ENCODE assay signal across 20 cellular contexts in the genomic region with DNA sequence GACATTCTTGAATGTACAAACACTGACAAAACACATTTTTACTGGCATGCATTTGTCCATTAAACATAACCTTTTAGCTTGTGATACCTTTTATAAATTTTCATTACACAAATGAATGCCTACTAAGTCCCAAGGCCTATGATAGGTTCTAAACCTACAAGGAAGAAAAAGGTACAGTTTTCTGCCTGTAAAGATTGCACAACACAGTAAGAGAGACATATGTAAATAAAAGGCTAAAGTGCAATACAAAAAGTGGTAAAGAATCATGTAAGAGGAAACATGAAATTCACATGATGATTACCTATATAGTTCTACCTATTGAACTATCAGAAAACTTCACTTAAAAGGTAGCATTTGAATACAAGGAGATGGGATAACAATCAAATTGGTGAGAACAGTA. TPM values are rescaled to one million over a fixed set of nuclear protein-coding genes. Genes with fewer than 3 reads are reported as not detected.
DNase-seq lines count a peak whose midpoint lies in the region; ATAC-seq and TF ChIP-seq lines count a peak whose summit lies in the region.
"Had no signal": no experiment of that assay in that cellular context is flagged by ENCODE, and none has a peak within 500 bp of the region (broad histone marks: within the 10 kb centered on the region; RNA-seq: fewer than 3 reads in every experiment).

No MANE protein-coding gene starts in this region.

- no peak overlapping the region for H3K18ac ChIP-seq in IMR-90 (ENCODE audit: low read depth, low read length)

- no peak overlapping the region for H4K91ac ChIP-seq in IMR-90 (ENCODE audit: insufficient read depth, low read depth, low read length)

- H3K27ac Mint-ChIP-seq in activated CD4-positive, alpha-beta T cell treated with anti-CD3 and anti-CD28 coated beads for 36 hours, result peak overlapping the region; percentile 95
- peak overlapping the region; percentile 7 to 63 for H3K27ac Mint-ChIP-seq in effector memory CD8-positive, alpha-beta T cell
- H3K27ac Mint-ChIP-seq in natural killer cell treated with Interleukin-12 subunit alpha and Interleukin-12 subunit beta and Interleukin-15 and Interleukin-18, amount 100 ng/mL, for 72 hours, result peak overlapping the region; percentile 87 to 89
- no peak overlapping the region for H3K27ac Mint-ChIP-seq in activated T-helper 1 cell treated with anti-CD3 and anti-CD28 coated beads, Interleukin-12 subunit alpha, Interleukin-12 subunit beta, Interleukin-2, Interleukin-4 antibody, amounts not matched to agents 30 ng/mL and 10 ng/mL and 1 ng/mL, durations not matched to agents 14 hours and 24 hours and 36 hours

- no peaks in the 10 kb centered on the region for H3K27me3 Mint-ChIP-seq in activated CD4-positive, alpha-beta T cell treated with anti-CD3 and anti-CD28 coated beads for 36 hours
- no peaks in the 10 kb centered on the region for H3K27me3 Mint-ChIP-seq in effector memory CD8-positive, alpha-beta T cell
- H3K27me3 Mint-ChIP-seq in natural killer cell treated with Interleukin-12 subunit alpha and Interleukin-12 subunit beta and Interleukin-15 and Interleukin-18, amount 100 ng/mL, for 72 hours, result no peaks in the 10 kb centered on the region
- no peaks in the 10 kb centered on the region for H3K27me3 Mint-ChIP-seq in activated T-helper 1 cell treated with anti-CD3 and anti-CD28 coated beads, Interleukin-12 subunit alpha, Interleukin-12 subunit beta, Interleukin-2, Interleukin-4 antibody, amounts not matched to agents 30 ng/mL and 10 ng/mL and 1 ng/mL, durations not matched to agents 14 hours and 24 hours and 36 hours (ENCODE audit: insufficient read depth)

- H3K56ac ChIP-seq in IMR-90 (ENCODE audit: extremely low read depth, insufficient read depth, low read length), result no peak overlapping the region

- H3K9me1 ChIP-seq in IMR-90 (ENCODE audit: insufficient read depth, low read length), result no peaks in the 10 kb centered on the region

- no peak overlapping the region for H2AFZ ChIP-seq in IMR-90 (replicated peaks; ENCODE audit: low read length, poor library complexity)
- H2AFZ ChIP-seq: parathyroid adenoma had no signal

- H3K9me3 ChIP-seq in IMR-90 (ENCODE audit: control insufficient read depth, insufficient read depth, low read length), result no peaks in the 10 kb centered on the region

- in situ Hi-C loops in IMR-90 (cut with MboI; ENCODE audit: low sequenced_read_pairs), result no loop called here

- no peak for ATAC-seq in activated CD4-positive, alpha-beta T cell treated with anti-CD3 and anti-CD28 coated beads for 36 hours
- ATAC-seq in IMR-90 (ENCODE audit: low read depth), result no peak
- no peak for ATAC-seq in effector memory CD8-positive, alpha-beta T cell (replicated peaks)
- ATAC-seq in natural killer cell treated with Interleukin-12 subunit alpha and Interleukin-12 subunit beta and Interleukin-15 and Interleukin-18, amount 100 ng/mL, for 72 hours, result no peak
- ATAC-seq: Right ventricle myocardium inferior had no signal

- H3K4me1 Mint-ChIP-seq in activated CD4-positive, alpha-beta T cell treated with anti-CD3 and anti-CD28 coated beads for 36 hours, result peaks cover 71% of the 10 kb centered on the region
- H3K4me1 Mint-ChIP-seq in effector memory CD8-positive, alpha-beta T cell (ENCODE audit: low read depth in 2 of 2), result peaks cover 35 to 73% of the 10 kb centered on the region in 2 donors
- peaks cover 51 to 62% of the 10 kb centered on the region in 2 donors for H3K4me1 Mint-ChIP-seq in natural killer cell treated with Interleukin-12 subunit alpha and Interleukin-12 subunit beta and Interleukin-15 and Interleukin-18, amount 100 ng/mL, for 72 hours (ENCODE audit: low read depth in 2 of 2)
- peaks cover 55% of the 10 kb centered on the region for H3K4me1 Mint-ChIP-seq in activated T-helper 1 cell treated with anti-CD3 and anti-CD28 coated beads, Interleukin-12 subunit alpha, Interleukin-12 subunit beta, Interleukin-2, Interleukin-4 antibody, amounts not matched to agents 30 ng/mL and 10 ng/mL and 1 ng/mL, durations not matched to agents 14 hours and 24 hours and 36 hours (ENCODE audit: low read depth)

- no peak overlapping the region for H2BK120ac ChIP-seq in IMR-90 (ENCODE audit: low read depth, low read length)

- H3K79me1 ChIP-seq in IMR-90 (ENCODE audit: low read depth in 1 of 2, low read length in 2 of 2), result peaks cover 25 to 44% of the 10 kb centered on the region in 2 experiments

- no peak for TF ChIP-seq CTCF in IMR-90 (conservative IDR thresholded peaks at IDR 0.05; ENCODE audit: low read depth, low read length)

- no peaks in the 10 kb centered on the region for H3K27me3 ChIP-seq in IMR-90 (ENCODE audit: control insufficient read depth, insufficient read depth, low read length)

- H3K14ac ChIP-seq in IMR-90 (replicated peaks; ENCODE audit: low read depth, low read length), result no peak overlapping the region

- peaks cover 5% of the 10 kb centered on the region; the same call in 1 of the 2 replicates for H4K20me1 ChIP-seq in IMR-90 (ENCODE audit: insufficient read depth, low read length)

- DNase-seq in activated CD4-positive, alpha-beta T cell treated with anti-CD3 and anti-CD28 coated beads for 36 hours, result no peak
- no peak for DNase-seq in activated CD4-positive, alpha-beta T cell treated with anti-CD3 and anti-CD28 coated beads, Interleukin-2, amount 50 U/mL, for 48 hours
- DNase-seq in IMR-90 (no peak), posterior cingulate gyrus (no peak), A172 (ENCODE audit: low spot score) (no peak)
- DNase-seq in effector memory CD8-positive, alpha-beta T cell, result no peak
- DNase-seq in natural killer cell treated with Interleukin-12 subunit alpha and Interleukin-12 subunit beta and Interleukin-15 and Interleukin-18, amount 100 ng/mL, for 72 hours (ENCODE audit: low spot score), result no peak
- no peak for DNase-seq in activated T-helper 1 cell treated with anti-CD3 and anti-CD28 coated beads, Interleukin-12 subunit alpha, Interleukin-12 subunit beta, Interleukin-2, Interleukin-4 antibody, amounts not matched to agents 30 ng/mL and 10 ng/mL and 1 ng/mL, durations not matched to agents 14 hours and 24 hours and 36 hours (ENCODE audit: low spot score)
- DNase-seq: amygdala; effector CD8-positive, alpha-beta T cell; EL; left ventricle myocardium superior; NCI-H1417 treated with DMSO at 0.1 percent for 48 hours; NCI-H2171 treated with DMSO at 0.1 percent for 48 hours; NCI-H774; stimulated activated CD4-positive, alpha-beta T cell treated with anti-CD3 and anti-CD28 coated beads, Interleukin-4, amount 100 ng/mL, for 24 hours had no signal

- peaks cover 1% of the 10 kb centered on the region; the same call in 1 of the 2 replicates for H3K4me1 ChIP-seq in IMR-90 (ENCODE audit: control insufficient read depth, insufficient read depth, low read length)

- no peak overlapping the region for H4K8ac ChIP-seq in IMR-90 (ENCODE audit: low read depth in 2 of 2, low read length in 2 of 2)

- H3K23ac ChIP-seq in IMR-90 (ENCODE audit: low read depth, low read length), result no peak overlapping the region

- H4K5ac ChIP-seq in IMR-90 (ENCODE audit: low read depth, low read length), result no peak overlapping the region

- no peak overlapping the region for H3K4ac ChIP-seq in IMR-90 (ENCODE audit: low read depth, low read length)

- intact Hi-C loops in activated CD4-positive, alpha-beta T cell treated with anti-CD3 and anti-CD28 coated beads for 36 hours (cut with DNase I, micrococcal nuclease), result loop anchor here in 1 of 2 experiments (1.0 kb wide), 1 partner anchor 10 kb away; no protein-coding TSS in a partner anchor
- intact Hi-C loops in IMR-90 (cut with micrococcal nuclease) (no loop called here), posterior cingulate gyrus (cut with DNase I) (no loop called here)
- intact Hi-C loops in activated T-helper 1 cell treated with anti-CD3 and anti-CD28 coated beads, Interleukin-12 subunit alpha, Interleukin-12 subunit beta, Interleukin-2, Interleukin-4 antibody, amounts not matched to agents 30 ng/mL and 10 ng/mL and 1 ng/mL, durations not matched to agents 14 hours and 24 hours and 36 hours (cut with micrococcal nuclease), result no loop called here

- TF ChIP-seq RAD21 in IMR-90 (IDR thresholded peaks at IDR 0.05; ENCODE audit: low read length), result no peak

- no peak overlapping the region for H3K4me3 Mint-ChIP-seq in activated CD4-positive, alpha-beta T cell treated with anti-CD3 and anti-CD28 coated beads for 36 hours
- H3K4me3 Mint-ChIP-seq in effector memory CD8-positive, alpha-beta T cell, result no peak overlapping the region
- H3K4me3 Mint-ChIP-seq in natural killer cell treated with Interleukin-12 subunit alpha and Interleukin-12 subunit beta and Interleukin-15 and Interleukin-18, amount 100 ng/mL, for 72 hours, result no peak overlapping the region
- H3K4me3 Mint-ChIP-seq in activated T-helper 1 cell treated with anti-CD3 and anti-CD28 coated beads, Interleukin-12 subunit alpha, Interleukin-12 subunit beta, Interleukin-2, Interleukin-4 antibody, amounts not matched to agents 30 ng/mL and 10 ng/mL and 1 ng/mL, durations not matched to agents 14 hours and 24 hours and 36 hours, result no peak overlapping the region

- peaks cover 70% of the 10 kb centered on the region for H3K36me3 Mint-ChIP-seq in activated CD4-positive, alpha-beta T cell treated with anti-CD3 and anti-CD28 coated beads for 36 hours (ENCODE audit: low read depth)
- peaks cover 95% of the 10 kb centered on the region for H3K36me3 Mint-ChIP-seq in effector memory CD8-positive, alpha-beta T cell (ENCODE audit: insufficient read depth)
- peaks cover 46% of the 10 kb centered on the region for H3K36me3 Mint-ChIP-seq in natural killer cell treated with Interleukin-12 subunit alpha and Interleukin-12 subunit beta and Interleukin-15 and Interleukin-18, amount 100 ng/mL, for 72 hours
- H3K36me3 Mint-ChIP-seq in activated T-helper 1 cell treated with anti-CD3 and anti-CD28 coated beads, Interleukin-12 subunit alpha, Interleukin-12 subunit beta, Interleukin-2, Interleukin-4 antibody, amounts not matched to agents 30 ng/mL and 10 ng/mL and 1 ng/mL, durations not matched to agents 14 hours and 24 hours and 36 hours (ENCODE audit: low read depth), result peaks cover 59% of the 10 kb centered on the region

- dilution Hi-C loops in IMR-90 (cut with HindIII; ENCODE audit: low sequenced_read_pairs, unreplicated experiment), result no loop called here

- H3K9ac ChIP-seq in IMR-90 (ENCODE audit: low read depth, low read length), result no peak overlapping the region
- H3K9ac ChIP-seq: parathyroid adenoma had no signal

- H3K36me3 ChIP-seq in IMR-90 (ENCODE audit: control insufficient read depth, insufficient read depth, low read length), result peaks cover 26% of the 10 kb centered on the region

- no peak overlapping the region for H2BK15ac ChIP-seq in IMR-90 (ENCODE audit: low read depth, low read length)

- no peaks in the 10 kb centered on the region for H3K9me3 Mint-ChIP-seq in activated CD4-positive, alpha-beta T cell treated with anti-CD3 and anti-CD28 coated beads for 36 hours (ENCODE audit: low read depth)
- H3K9me3 Mint-ChIP-seq in effector memory CD8-positive, alpha-beta T cell, result no peaks in the 10 kb centered on the region
- no peaks in the 10 kb centered on the region for H3K9me3 Mint-ChIP-seq in natural killer cell treated with Interleukin-12 subunit alpha and Interleukin-12 subunit beta and Interleukin-15 and Interleukin-18, amount 100 ng/mL, for 72 hours
- H3K9me3 Mint-ChIP-seq in activated T-helper 1 cell treated with anti-CD3 and anti-CD28 coated beads, Interleukin-12 subunit alpha, Interleukin-12 subunit beta, Interleukin-2, Interleukin-4 antibody, amounts not matched to agents 30 ng/mL and 10 ng/mL and 1 ng/mL, durations not matched to agents 14 hours and 24 hours and 36 hours, result no peaks in the 10 kb centered on the region

- POLR2A ChIA-PET in activated CD4-positive, alpha-beta T cell treated with anti-CD3 and anti-CD28 coated beads for 36 hours (lab: Charles Lee), result no interaction called here
- POLR2A ChIA-PET in IMR-90 (lab: Charles Lee; ENCODE audit: unreplicated experiment), result no interaction called here

- no peak overlapping the region for H3K4me3 ChIP-seq in IMR-90 (ENCODE audit: insufficient read depth, low read depth, low read length)

- no peak overlapping the region for H3K4me2 ChIP-seq in IMR-90 (ENCODE audit: low read depth, low read length)

- H2BK5ac ChIP-seq in IMR-90 (ENCODE audit: low read depth, low read length, poor library complexity, severe bottlenecking), result no peak overlapping the region

- TF ChIP-seq POLR2A in IMR-90 (IDR thresholded peaks at IDR 0.05; ENCODE audit: low read depth, low read length), result no peak

- no peak overlapping the region for H2AK9ac ChIP-seq in IMR-90 (replicated peaks; ENCODE audit: low read depth, low read length, poor library complexity)

- CTCF ChIA-PET in activated CD4-positive, alpha-beta T cell treated with anti-CD3 and anti-CD28 coated beads for 36 hours (lab: Charles Lee), result no interaction called here
- CTCF ChIA-PET in IMR-90 (lab: Yijun Ruan, JAX), result no interaction called here

- H2BK20ac ChIP-seq in IMR-90 (ENCODE audit: low read depth, low read length), result no peak overlapping the region

- no peak overlapping the region for H3K27ac ChIP-seq in IMR-90 (ENCODE audit: insufficient read depth, low read length)
- H3K27ac ChIP-seq: 22Rv1, parathyroid adenoma, VCaP had no signal

- BruUV-seq in IMR-90 (replicated peaks; lab: Mats Ljungman, UMichigan), result no TSS peak

- no peak overlapping the region for H2AK5ac ChIP-seq in IMR-90 (ENCODE audit: low read depth, low read length)

RNA-seq across cellular contexts. Expression of a gene that starts 14.6 kb away (rescaled TPM):
- total RNA-seq in activated CD4-positive, alpha-beta T cell treated with anti-CD3 and anti-CD28 coated beads for 36 hours, result 10 to 100 TPM; 20.3 to 25.3 TPM
- 3.8 and 6.7 TPM in 2 replicates for total RNA-seq in IMR-90 (2012; rRNA removed)
- 3.3 and 3.4 TPM in 2 replicates for polyA plus RNA-seq in IMR-90 (2012; rRNA removed)
- polyA plus RNA-seq in IMR-90 (2012; cell fraction: cytosol; rRNA removed), result 0.81 and 0.93 TPM in 2 replicates
- 1.3 and 7.7 TPM in 2 replicates for polyA plus RNA-seq in IMR-90 (2012; cell fraction: nucleus; rRNA removed; ENCODE audit: low replicate concordance)
- 10 to 100 TPM; 33.0 to 35.6 TPM for total RNA-seq in natural killer cell treated with Interleukin-12 subunit alpha and Interleukin-12 subunit beta and Interleukin-15 and Interleukin-18, amount 100 ng/mL, for 72 hours
- total RNA-seq in activated T-helper 1 cell treated with anti-CD3 and anti-CD28 coated beads, Interleukin-12 subunit alpha, Interleukin-12 subunit beta, Interleukin-2, Interleukin-4 antibody, amounts not matched to agents 30 ng/mL and 10 ng/mL and 1 ng/mL, durations not matched to agents 14 hours and 24 hours and 36 hours, result 21.4 and 26.3 TPM in 2 replicates
- total RNA-seq in A172 (2014; rRNA removed; shearing (Covaris generic)), result 4.2 and 4.6 TPM in 2 replicates

RNA-seq across cellular contexts. Expression of a gene that starts 39.1 kb away (rescaled TPM):
- 100 to 1,000 TPM; 342 to 425 TPM for total RNA-seq in activated CD4-positive, alpha-beta T cell treated with anti-CD3 and anti-CD28 coated beads for 36 hours
- total RNA-seq in IMR-90 (2012; rRNA removed), result 74.9 and 114 TPM in 2 replicates
- polyA plus RNA-seq in IMR-90 (2012; rRNA removed), result 227 and 231 TPM in 2 replicates
- 56.9 and 192 TPM in 2 replicates for polyA plus RNA-seq in IMR-90 (2012; cell fraction: cytosol; rRNA removed)
- polyA plus RNA-seq in IMR-90 (2012; cell fraction: nucleus; rRNA removed; ENCODE audit: low replicate concordance), result 13.2 and 100 TPM in 2 replicates
- 100 to 1,000 TPM; 320 to 337 TPM for total RNA-seq in natural killer cell treated with Interleukin-12 subunit alpha and Interleukin-12 subunit beta and Interleukin-15 and Interleukin-18, amount 100 ng/mL, for 72 hours
- total RNA-seq in activated T-helper 1 cell treated with anti-CD3 and anti-CD28 coated beads, Interleukin-12 subunit alpha, Interleukin-12 subunit beta, Interleukin-2, Interleukin-4 antibody, amounts not matched to agents 30 ng/mL and 10 ng/mL and 1 ng/mL, durations not matched to agents 14 hours and 24 hours and 36 hours, result 453 and 500 TPM in 2 replicates
- total RNA-seq in A172 (2014; rRNA removed; shearing (Covaris generic)), result 163 and 205 TPM in 2 replicates
